1 cellular context compared by ENCODE assay signal in genomic region chr19:57664269-57665127, GRCh38.
TF ChIP-seq lines count a peak whose summit lies in the region.

No MANE protein-coding gene starts in this region.

TF ChIP-seq in HepG2, 621 proteins besides CTCF, POLR2A, EP300 and RAD21 (continued from another document and continues in another):
- TF ChIP-seq TFDP2 (CRISPR knock-in tag; IDR thresholded peaks at IDR 0.05): peak; percentile 76
- TF ChIP-seq ZBTB7A (CRISPR knock-in tag; IDR thresholded peaks at IDR 0.05): peak; percentile 52; the same call in 1 of the 2 replicates
- 0 out of 2 replicates have a peak, but pooled peaks have one; percentile 46 for TF ChIP-seq ZNF773 (CRISPR knock-in tag; IDR thresholded peaks at IDR 0.05; ENCODE audit: borderline replicate concordance)
- TF ChIP-seq PTBP1 (IDR thresholded peaks at IDR 0.05; ENCODE audit: low read depth, low read length, poor library complexity, severe bottlenecking): no peak
- TF ChIP-seq FOSL2 (CRISPR knock-in tag; IDR thresholded peaks at IDR 0.05): peak; percentile 12; the same call in 1 of the 2 replicates
- TF ChIP-seq GRHL1 (CRISPR knock-in tag; conservative IDR thresholded peaks at IDR 0.05): no peak
- no peak for TF ChIP-seq SP2 (CRISPR knock-in tag; IDR thresholded peaks at IDR 0.05)
- peak; percentile 57 for TF ChIP-seq SAP130 (CRISPR knock-in tag; IDR thresholded peaks at IDR 0.05; ENCODE audit: low read depth)
- peak; percentile 78 for TF ChIP-seq ZNF263 (CRISPR knock-in tag; IDR thresholded peaks at IDR 0.05)
- no peak for TF ChIP-seq KLF6 (CRISPR knock-in tag; IDR thresholded peaks at IDR 0.05)
- TF ChIP-seq ZNF644 (CRISPR knock-in tag; IDR thresholded peaks at IDR 0.05; ENCODE audit: low read depth): no peak
- TF ChIP-seq EED (CRISPR knock-in tag; IDR thresholded peaks at IDR 0.05): no peak; the same call in 1 of the 2 replicates
- TF ChIP-seq HHEX (CRISPR knock-in tag; IDR thresholded peaks at IDR 0.05): no peak
- no peak for TF ChIP-seq TOPORS (CRISPR knock-in tag; IDR thresholded peaks at IDR 0.05)
- TF ChIP-seq YEATS2 (CRISPR knock-in tag; IDR thresholded peaks at IDR 0.05; ENCODE audit: borderline replicate concordance): no peak
- no peak for TF ChIP-seq DMAP1 (CRISPR knock-in tag; IDR thresholded peaks at IDR 0.05)
- TF ChIP-seq CEBPG (CRISPR knock-in tag; IDR thresholded peaks at IDR 0.05): no peak
- no peak for TF ChIP-seq ZBTB46 (CRISPR knock-in tag; IDR thresholded peaks at IDR 0.05; ENCODE audit: borderline replicate concordance)
- no peak for TF ChIP-seq ZNF879 (CRISPR knock-in tag; IDR thresholded peaks at IDR 0.05)
- no peak for TF ChIP-seq ATF5 (CRISPR knock-in tag; IDR thresholded peaks at IDR 0.05; ENCODE audit: low read depth)
- TF ChIP-seq TRAFD1 (CRISPR knock-in tag; IDR thresholded peaks at IDR 0.05; ENCODE audit: borderline replicate concordance): no peak
- TF ChIP-seq NR2F2 (IDR thresholded peaks at IDR 0.05; ENCODE audit: borderline replicate concordance, low read depth): peak; percentile 39; the same call in 1 of the 2 replicates
- TF ChIP-seq SP140L (CRISPR knock-in tag; IDR thresholded peaks at IDR 0.05; ENCODE audit: borderline replicate concordance): no peak
- no peak for TF ChIP-seq CBX5 (CRISPR knock-in tag; IDR thresholded peaks at IDR 0.05; ENCODE audit: borderline replicate concordance)
- no peak for TF ChIP-seq ZNF720 (CRISPR knock-in tag; IDR thresholded peaks at IDR 0.05)
- 0 out of 2 replicates have a peak, but pooled peaks have one; percentile 11 for TF ChIP-seq ZNF12 (CRISPR knock-in tag; IDR thresholded peaks at IDR 0.05)
- TF ChIP-seq ISL2 (CRISPR knock-in tag; IDR thresholded peaks at IDR 0.05): 0 out of 2 replicates have a peak, but pooled peaks have one; percentile 30
- 0 out of 2 replicates have a peak, but pooled peaks have one; percentile 48 for TF ChIP-seq KLF12 (CRISPR knock-in tag; IDR thresholded peaks at IDR 0.05; ENCODE audit: borderline replicate concordance)
- TF ChIP-seq HOXA3 (CRISPR knock-in tag; IDR thresholded peaks at IDR 0.05): peak; percentile 55
- no peak for TF ChIP-seq ZNF570 (CRISPR knock-in tag; IDR thresholded peaks at IDR 0.05; ENCODE audit: borderline replicate concordance)
- no peak for TF ChIP-seq RBM22 (optimal IDR thresholded peaks at IDR 0.05; ENCODE audit: low read length)
- TF ChIP-seq PHF5A (CRISPR knock-in tag; IDR thresholded peaks at IDR 0.05; ENCODE audit: low read depth, unreplicated experiment): no peak
- TF ChIP-seq RBAK (CRISPR knock-in tag; IDR thresholded peaks at IDR 0.05): no peak
- TF ChIP-seq DBP (CRISPR knock-in tag; IDR thresholded peaks at IDR 0.05; ENCODE audit: not compliant biosample characterization): peak; percentile 43
- no peak for TF ChIP-seq SATB2 (CRISPR knock-in tag; IDR thresholded peaks at IDR 0.05)
- no peak for TF ChIP-seq EHMT2 (IDR thresholded peaks at IDR 0.05; ENCODE audit: borderline replicate concordance, low read depth, low read length)
- TF ChIP-seq POGZ (CRISPR knock-in tag; IDR thresholded peaks at IDR 0.05): peak; percentile 25; the same call in 1 of the 2 replicates
- TF ChIP-seq ZNF501 (CRISPR knock-in tag; IDR thresholded peaks at IDR 0.05): peak; percentile 75; the same call in 1 of the 2 replicates
- no peak for TF ChIP-seq ZBTB39 (CRISPR knock-in tag; IDR thresholded peaks at IDR 0.05)
- no peak; the same call in 1 of the 2 replicates for TF ChIP-seq HBP1 (CRISPR knock-in tag; IDR thresholded peaks at IDR 0.05; ENCODE audit: low read depth)
- TF ChIP-seq ERF (CRISPR knock-in tag; IDR thresholded peaks at IDR 0.05): no peak; the same call in 1 of the 2 replicates
- TF ChIP-seq ETV5 (CRISPR knock-in tag; IDR thresholded peaks at IDR 0.05; ENCODE audit: borderline replicate concordance): no peak
- no peak for TF ChIP-seq SETDB1 (CRISPR knock-in tag; IDR thresholded peaks at IDR 0.05; ENCODE audit: borderline replicate concordance)
- no peak for TF ChIP-seq ZNF674 (CRISPR knock-in tag; IDR thresholded peaks at IDR 0.05; ENCODE audit: low read depth)
- TF ChIP-seq ZFP36L1 (CRISPR knock-in tag; IDR thresholded peaks at IDR 0.05): no peak
- TF ChIP-seq ZGPAT (CRISPR knock-in tag; IDR thresholded peaks at IDR 0.05): peak; percentile 67
- no peak for TF ChIP-seq MAFK (conservative IDR thresholded peaks at IDR 0.05 in 1 of 2, IDR thresholded peaks at IDR 0.05 in 1 of 2; ENCODE audit: low read length in 2 of 2)
- 0 out of 2 replicates have a peak, but pooled peaks have one; percentile 22 for TF ChIP-seq POGK (CRISPR knock-in tag; conservative IDR thresholded peaks at IDR 0.05)
- peak; percentile 77; the same call in 1 of the 2 replicates for TF ChIP-seq MYPOP (CRISPR knock-in tag; IDR thresholded peaks at IDR 0.05)
- TF ChIP-seq ZNF101 (CRISPR knock-in tag; IDR thresholded peaks at IDR 0.05; ENCODE audit: borderline replicate concordance, low read depth): no peak
- TF ChIP-seq ZNF143 (CRISPR knock-in tag; IDR thresholded peaks at IDR 0.05): peak; percentile 43
- TF ChIP-seq JDP2 (CRISPR knock-in tag; IDR thresholded peaks at IDR 0.05; ENCODE audit: borderline replicate concordance): no peak
- TF ChIP-seq ZNF331 (CRISPR knock-in tag; IDR thresholded peaks at IDR 0.05): peak; percentile 41; the same call in 1 of the 2 replicates
- TF ChIP-seq ZNF10 (CRISPR knock-in tag; IDR thresholded peaks at IDR 0.05; ENCODE audit: borderline replicate concordance, low read depth): no peak
- TF ChIP-seq ZZZ3 (CRISPR knock-in tag; IDR thresholded peaks at IDR 0.05; ENCODE audit: borderline replicate concordance): no peak
